ENCODE assay signal across 8 cellular contexts in the genomic region with DNA sequence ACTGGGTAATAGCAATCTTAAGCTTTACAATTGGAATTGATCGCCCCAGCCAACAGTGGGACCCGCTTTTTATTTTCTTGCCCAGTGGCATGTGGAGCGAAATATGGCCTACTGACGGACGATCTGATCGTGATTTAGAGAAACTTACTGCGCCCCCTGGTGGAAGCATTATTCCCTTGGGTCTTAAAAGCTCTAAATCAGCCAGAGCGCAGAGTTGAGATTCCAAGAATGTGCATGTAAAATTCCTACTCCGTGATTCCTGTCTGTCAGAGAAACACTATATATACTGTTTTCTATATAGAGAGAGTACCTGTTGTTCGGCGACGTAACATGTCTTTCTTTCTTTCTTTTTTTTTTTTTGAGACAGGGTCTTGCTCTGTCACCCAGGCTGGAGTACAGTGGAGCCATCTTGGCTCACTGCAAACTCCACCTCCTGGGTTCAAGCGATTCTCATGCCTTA. TPM values are rescaled to one million over a fixed set of nuclear protein-coding genes. Genes with fewer than 3 reads are reported as not detected.
A peak's percentile ranks its signal among the peaks of the same experiment; 100 is the strongest.
DNase-seq lines count a peak whose midpoint lies in the region; ATAC-seq and TF ChIP-seq lines count a peak whose summit lies in the region.

No MANE protein-coding gene starts in this region.

- peaks cover 3% of the 10 kb centered on the region for H3K27me3 Mint-ChIP-seq in activated CD4-positive, alpha-beta T cell treated with anti-CD3 and anti-CD28 coated beads, Interleukin-2, amount 10 ng/mL, durations not matched to agents 24 days and 14 days

- H3K36me3 Mint-ChIP-seq in activated CD4-positive, alpha-beta T cell treated with anti-CD3 and anti-CD28 coated beads, Interleukin-2, amount 10 ng/mL, durations not matched to agents 24 days and 14 days (ENCODE audit: low read depth) = peaks cover 6% of the 10 kb centered on the region

- TF ChIP-seq CTCF in AG09309 (IDR thresholded peaks at IDR 0.05; ENCODE audit: control insufficient read depth, insufficient read depth, low read depth, low read length, missing control alignments) (peak; percentile 74), lower leg skin (IDR thresholded peaks at IDR 0.05) (no peak)

- TF ChIP-seq POLR2A in lower leg skin (IDR thresholded peaks at IDR 0.05) = no peak

- no peak overlapping the region for H3K4me3 Mint-ChIP-seq in activated CD4-positive, alpha-beta T cell treated with anti-CD3 and anti-CD28 coated beads, Interleukin-2, amount 10 ng/mL, durations not matched to agents 24 days and 14 days

- H3K4me1 Mint-ChIP-seq in activated CD4-positive, alpha-beta T cell treated with anti-CD3 and anti-CD28 coated beads, Interleukin-2, amount 10 ng/mL, durations not matched to agents 24 days and 14 days = peaks cover 14% of the 10 kb centered on the region

- DNase-seq in AG09309 (ENCODE audit: low read depth) (peak; percentile 75), HAP-1 (ENCODE audit: low spot score in 2 of 2) (peak; percentile 82 to 96), NCI-H524 (lab: John Stamatoyannopoulos, UW) (peak; percentile 76 to 88), dedifferentiated amniotic fluid mesenchymal stem cell (ENCODE audit: extremely low spot score) (peak; percentile 97), lower leg skin (ENCODE audit: low spot score in 2 of 2) (peak; percentile 94 to 97)
- DNase-seq in activated CD4-positive, alpha-beta T cell treated with anti-CD3 and anti-CD28 coated beads, Interleukin-2, amount 10 ng/mL, durations not matched to agents 24 days and 14 days = peak; percentile 94
- DNase-seq in stimulated activated CD4-positive, alpha-beta T cell treated with anti-CD3 and anti-CD28 coated beads, TNF-alpha, amount 100 ng/mL, for 24 hours (ENCODE audit: low read depth in 3 of 3) = peak; percentile 75 to 87 (median 76)

- H3K27ac Mint-ChIP-seq in activated CD4-positive, alpha-beta T cell treated with anti-CD3 and anti-CD28 coated beads, Interleukin-2, amount 10 ng/mL, durations not matched to agents 24 days and 14 days = no peak overlapping the region

- H3K4me3 ChIP-seq in AG09309 (ENCODE audit: control insufficient read depth, low read depth, low read length) = no peak overlapping the region
- no peak overlapping the region for H3K4me3 ChIP-seq in HAP-1
- no peak overlapping the region for H3K4me3 ChIP-seq in lower leg skin (ENCODE audit: low read depth, poor library complexity, severe bottlenecking)

- in situ Hi-C loops in HAP-1 (cut with MboI; ENCODE audit: low sequenced_read_pairs) = no loop called here

- intact Hi-C loops in activated CD4-positive, alpha-beta T cell treated with anti-CD3 and anti-CD28 coated beads, Interleukin-2, amount 10 ng/mL, durations not matched to agents 24 days and 14 days (cut with micrococcal nuclease) = loop anchor here (1.0 to 5.0 kb wide), 3 partner anchors 15 to 68 kb away; a partner anchor contains a TSS
- intact Hi-C loops in lower leg skin (cut with DNase I; ENCODE audit: low total_unique reads) = no loop called here

- no peak for ATAC-seq in HG03025 (IDR thresholded peaks at IDR 0.05; ENCODE audit: low FRiP score, unreplicated experiment)

- peaks cover 10% of the 10 kb centered on the region for H3K4me1 ChIP-seq in HAP-1

- no peaks in the 10 kb centered on the region for H3K27me3 ChIP-seq in HAP-1 (ENCODE audit: low read depth)

- H3K36me3 ChIP-seq in HAP-1 (replicated peaks) = no peaks in the 10 kb centered on the region

- no peaks in the 10 kb centered on the region for H3K9me3 ChIP-seq in HAP-1

- WGBS in lower leg skin, 2 donors = 3 to 5% methylated on average over 13 of the region's 13 CpGs

- H3K9me3 Mint-ChIP-seq in activated CD4-positive, alpha-beta T cell treated with anti-CD3 and anti-CD28 coated beads, Interleukin-2, amount 10 ng/mL, durations not matched to agents 24 days and 14 days = no peaks in the 10 kb centered on the region

RNA-seq across cellular contexts. Expression of a gene that starts 3.7 kb away (rescaled TPM):
- 76.6 and 81.0 TPM in 2 replicates for total RNA-seq in activated CD4-positive, alpha-beta T cell treated with anti-CD3 and anti-CD28 coated beads, Interleukin-2, amount 10 ng/mL, durations not matched to agents 24 days and 14 days
- total RNA-seq in lower leg skin = 10 to 100 TPM; 20.6 to 36.4 (median 26.1) TPM

RNA-seq across cellular contexts. Expression of a gene that starts 15.3 kb away (rescaled TPM):
- total RNA-seq in activated CD4-positive, alpha-beta T cell treated with anti-CD3 and anti-CD28 coated beads, Interleukin-2, amount 10 ng/mL, durations not matched to agents 24 days and 14 days = 3.0 and 3.4 TPM in 2 replicates
- total RNA-seq in lower leg skin = 1 to 10 TPM in 3 of 4 donors, not detected in 1; 2.5 to 4.2 (median 3.4) TPM

RNA-seq across cellular contexts. Expression of a gene that starts 24.6 kb away (rescaled TPM):
- 1.2 and 1.6 TPM in 2 replicates for total RNA-seq in activated CD4-positive, alpha-beta T cell treated with anti-CD3 and anti-CD28 coated beads, Interleukin-2, amount 10 ng/mL, durations not matched to agents 24 days and 14 days
- under 1 TPM in 3 of 4 donors, not detected in 1; 0.19 to 0.26 (median 0.20) TPM for total RNA-seq in lower leg skin

RNA-seq across cellular contexts. Expression of a gene that starts 52.5 kb away (rescaled TPM):
- 15.5 and 16.8 TPM in 2 replicates for total RNA-seq in activated CD4-positive, alpha-beta T cell treated with anti-CD3 and anti-CD28 coated beads, Interleukin-2, amount 10 ng/mL, durations not matched to agents 24 days and 14 days
- 1 to 10 TPM; 1.8 to 8.0 (median 5.3) TPM for total RNA-seq in lower leg skin

RNA-seq across cellular contexts. Expression of a gene that starts 56.5 kb away (rescaled TPM):
- total RNA-seq in activated CD4-positive, alpha-beta T cell treated with anti-CD3 and anti-CD28 coated beads, Interleukin-2, amount 10 ng/mL, durations not matched to agents 24 days and 14 days = 46.7 and 46.8 TPM in 2 replicates
- total RNA-seq in lower leg skin = 100 to 1,000 TPM in 2 of 4 donors, 10 to 100 TPM in 2; 81.8 to 135 (median 112) TPM
